In the genomic region with DNA sequence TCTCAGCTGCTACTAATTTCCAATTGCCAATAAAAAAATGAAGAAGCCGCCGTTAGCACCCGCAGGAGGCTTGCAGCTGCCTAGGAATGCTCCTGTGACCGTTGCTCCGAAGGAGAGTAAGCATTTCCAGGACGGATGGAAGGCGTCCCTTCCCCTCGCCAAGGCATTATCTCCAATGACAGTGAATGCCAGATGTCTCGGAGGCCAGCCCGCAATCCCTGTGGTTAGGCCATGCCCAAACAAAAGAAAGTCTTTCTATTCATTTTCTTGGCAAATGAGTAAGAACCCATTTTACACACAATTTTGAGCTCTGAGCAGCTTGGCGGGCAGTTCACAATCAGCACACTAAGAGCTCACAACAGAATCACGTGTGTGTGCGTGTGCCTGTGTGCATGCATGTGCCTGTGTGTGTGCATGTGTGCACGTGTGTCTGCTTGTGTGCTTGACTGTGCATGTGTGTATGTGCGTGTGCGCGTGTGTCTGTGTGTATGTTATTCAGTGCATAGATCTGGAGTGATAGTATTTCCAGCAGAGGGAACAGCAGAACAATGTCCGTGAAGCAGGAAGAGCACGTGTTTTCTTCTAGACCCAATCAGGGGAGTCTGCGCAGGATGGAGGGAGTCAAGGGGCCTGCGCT, we compare ENCODE assay signal across 17 cellular contexts.
"Had no signal": no experiment of that assay in that cellular context is flagged by ENCODE, and none has a peak within 500 bp of the region (broad histone marks: within the 10 kb centered on the region; RNA-seq: fewer than 3 reads in every experiment).

No MANE protein-coding gene starts in this region.

- H3K4me1 ChIP-seq: body of pancreas, foreskin keratinocyte, uterus had no signal

- H3K9me3 ChIP-seq: body of pancreas, mucosa of descending colon, uterus had no signal

- H3K4me1 Mint-ChIP-seq: activated naive CD4-positive, alpha-beta T cell treated with anti-CD3 and anti-CD28 coated beads, Interleukin-2, amount 50 U/mL, for 24 hours had no signal

- FAIRE-seq: endometrium had no signal

- H3K27ac Mint-ChIP-seq: activated naive CD4-positive, alpha-beta T cell treated with anti-CD3 and anti-CD28 coated beads, Interleukin-2, amount 50 U/mL, for 24 hours; stimulated activated naive CD8-positive, alpha-beta T cell treated with anti-CD3 and anti-CD28 coated beads, Interleukin-15, Interleukin-2, amounts not matched to agents 100 ng/mL and 50 ng/mL, for 24 hours; WTC11 had no signal

- H3K27me3 ChIP-seq: body of pancreas, foreskin keratinocyte, tibial nerve, uterus had no signal

- ATAC-seq: body of pancreas, foreskin keratinocyte, mucosa of descending colon, WTC11 had no signal

- H3K36me3 Mint-ChIP-seq: activated naive CD4-positive, alpha-beta T cell treated with anti-CD3 and anti-CD28 coated beads, Interleukin-2, amount 50 U/mL, for 24 hours had no signal

- DNase-seq: activated gamma-delta T cell treated with Interleukin-2 at 50 U/mL for 16 hours; activated T-cell treated with anti-CD3 and anti-CD28 coated beads, Interleukin-2, amount 50 U/mL, for 1 hour; body of pancreas; effector CD4-positive, alpha-beta T cell; erythroblast; foreskin keratinocyte; glutamatergic neuron; mesenchymal stem cell; mucosa of descending colon; stimulated activated CD4-positive, alpha-beta T cell treated with anti-CD3 and anti-CD28 coated beads, Interleukin-1b, Interleukin-23, amount 100 ng/mL, for 48 hours; T-helper 9 cell; uterus had no signal

- H3K27me3 Mint-ChIP-seq: activated naive CD4-positive, alpha-beta T cell treated with anti-CD3 and anti-CD28 coated beads, Interleukin-2, amount 50 U/mL, for 24 hours had no signal

- H3K27ac ChIP-seq: body of pancreas, foreskin keratinocyte, tibial nerve, uterus had no signal

- H3K36me3 ChIP-seq: tibial nerve, uterus had no signal

- H3K4me3 Mint-ChIP-seq: activated naive CD4-positive, alpha-beta T cell treated with anti-CD3 and anti-CD28 coated beads, Interleukin-2, amount 50 U/mL, for 24 hours; stimulated activated naive CD8-positive, alpha-beta T cell treated with anti-CD3 and anti-CD28 coated beads, Interleukin-15, Interleukin-2, amounts not matched to agents 100 ng/mL and 50 ng/mL, for 24 hours; WTC11 had no signal

- H3K4me3 ChIP-seq: body of pancreas, mucosa of descending colon, tibial nerve, uterus had no signal
